ENCODE assay signal across 7 cellular contexts in genomic region chr4:88158360-88159136, GRCh38. TPM values are rescaled to one million over a fixed set of nuclear protein-coding genes. Genes with fewer than 3 reads are reported as not detected.
DNase-seq lines count a peak whose midpoint lies in the region; ATAC-seq and TF ChIP-seq lines count a peak whose summit lies in the region.

TSS of gene ABCG2 (minus strand) at chr4:88158639. CDS start at chr4:88139995, 18,644 bp downstream.

- H3F3A ChIP-seq in PC-9 (ENCODE audit: insufficient read depth, low read depth), result peaks cover 8% of the 10 kb centered on the region

- CTCF ChIA-PET in PC-9 (lab: Charles Lee), result no interaction called here

- DNase-seq in GM13976 (ENCODE audit: low spot score), result peak; percentile 60
- DNase-seq in PC-9, result peak; percentile 46 to 69
- DNase-seq in heart left ventricle, result peak in 4 of 5 donors; percentile 11 to 35 (median 27)
- peak; percentile 24 for DNase-seq in progenitor cell of endocrine pancreas (ENCODE audit: low spot score, unreplicated experiment)
- no peak for DNase-seq in SW 1271 (lab: John Stamatoyannopoulos, UW)

- TF ChIP-seq POLR2A in heart left ventricle (IDR thresholded peaks at IDR 0.05), result no peak

- H3K27me3 ChIP-seq in PC-9 (ENCODE audit: insufficient read depth, low read depth) (no peaks in the 10 kb centered on the region), heart left ventricle (peaks cover 0 to 14% (median 0%) of the 10 kb centered on the region in 9 donors)

- H3K4me1 ChIP-seq in PC-9 (replicated peaks; ENCODE audit: insufficient read depth), result peaks cover 30% of the 10 kb centered on the region
- H3K4me1 ChIP-seq in heart left ventricle, result peaks cover 0 to 14% (median 0%) of the 10 kb centered on the region in 12 donors

- WGBS in heart left ventricle, 4 donors, result 2 to 5% (median 3%) methylated on average over 40 to 71 of the region's 71 CpGs

- peaks cover 15% of the 10 kb centered on the region for H3K4me1 Mint-ChIP-seq in activated naive CD4-positive, alpha-beta T cell treated with anti-CD3 and anti-CD28 coated beads, Interleukin-2, amount 50 U/mL, for 24 hours
- peaks cover 19% of the 10 kb centered on the region for H3K4me1 Mint-ChIP-seq in progenitor cell of endocrine pancreas (ENCODE audit: low read depth)

- BruUV-seq in PC-9 (replicated peaks; lab: Mats Ljungman, UMichigan), result no TSS peak

- H3K9me2 ChIP-seq in PC-9 (ENCODE audit: insufficient read depth), result no peaks in the 10 kb centered on the region

- H3K79me2 ChIP-seq in PC-9 (ENCODE audit: low read depth), result no peaks in the 10 kb centered on the region

- POLR2A ChIA-PET in PC-9 (lab: Charles Lee; ENCODE audit: unreplicated experiment), result no interaction called here

- ATAC-seq in HG02571 (IDR thresholded peaks at IDR 0.05; ENCODE audit: unreplicated experiment) (peak; percentile 58), heart left ventricle (peak in 3 of 4 donors; percentile 50 to 84 (median 72))

- H3K9me3 ChIP-seq in PC-9 (ENCODE audit: insufficient read depth, low read depth) (no peaks in the 10 kb centered on the region), heart left ventricle (no peaks in the 10 kb centered on the region)

- intact Hi-C loops in PC-9 (cut with micrococcal nuclease; ENCODE audit: unreplicated experiment), result loop anchor here (5.0 kb wide), 1 partner anchor 51 kb away; no protein-coding TSS in a partner anchor
- intact Hi-C loops in heart left ventricle (cut with DNase I), result no loop called here

- H3K27ac ChIP-seq in PC-9 (peak within 1 kb of the TSS; percentile 63), heart left ventricle (peak within 1 kb of the TSS in 1 of 12 donors; percentile 25)

- peak within 1 kb of the TSS; percentile 82 for H2AFZ ChIP-seq in PC-9

- peaks cover 17% of the 10 kb centered on the region for H3K27me3 Mint-ChIP-seq in activated naive CD4-positive, alpha-beta T cell treated with anti-CD3 and anti-CD28 coated beads, Interleukin-2, amount 50 U/mL, for 24 hours
- H3K27me3 Mint-ChIP-seq in progenitor cell of endocrine pancreas, result peaks cover 21% of the 10 kb centered on the region

- H3K4me2 ChIP-seq in PC-9, result peak within 1 kb of the TSS; percentile 69

- no peak within 1 kb of the TSS for H3K27ac Mint-ChIP-seq in activated naive CD4-positive, alpha-beta T cell treated with anti-CD3 and anti-CD28 coated beads, Interleukin-2, amount 50 U/mL, for 24 hours
- no peak within 1 kb of the TSS for H3K27ac Mint-ChIP-seq in progenitor cell of endocrine pancreas

- no peaks in the 10 kb centered on the region for H3K9me3 Mint-ChIP-seq in activated naive CD4-positive, alpha-beta T cell treated with anti-CD3 and anti-CD28 coated beads, Interleukin-2, amount 50 U/mL, for 24 hours
- no peaks in the 10 kb centered on the region for H3K9me3 Mint-ChIP-seq in progenitor cell of endocrine pancreas (ENCODE audit: low read depth)

- in situ Hi-C loops in GM13976 (cut with MboI; ENCODE audit: low sequenced_read_pairs, unreplicated experiment), result no loop called here

- peak within 1 kb of the TSS; percentile 69 for H3K4me3 ChIP-seq in PC-9
- peak within 1 kb of the TSS; percentile 47 to 74 (median 62) for H3K4me3 ChIP-seq in heart left ventricle

- H3K36me3 ChIP-seq in PC-9 (ENCODE audit: low read depth) (no peaks in the 10 kb centered on the region), heart left ventricle (no peaks in the 10 kb centered on the region)

- peak within 1 kb of the TSS; percentile 68 for H3K4me3 Mint-ChIP-seq in activated naive CD4-positive, alpha-beta T cell treated with anti-CD3 and anti-CD28 coated beads, Interleukin-2, amount 50 U/mL, for 24 hours
- H3K4me3 Mint-ChIP-seq in progenitor cell of endocrine pancreas (ENCODE audit: low read depth), result peak within 1 kb of the TSS; percentile 78

- H3K36me3 Mint-ChIP-seq in activated naive CD4-positive, alpha-beta T cell treated with anti-CD3 and anti-CD28 coated beads, Interleukin-2, amount 50 U/mL, for 24 hours, result no peaks in the 10 kb centered on the region
- H3K36me3 Mint-ChIP-seq in progenitor cell of endocrine pancreas (ENCODE audit: insufficient read depth), result no peaks in the 10 kb centered on the region

- no peaks in the 10 kb centered on the region for H4K20me1 ChIP-seq in PC-9 (ENCODE audit: insufficient read depth)

- no peak for TF ChIP-seq CTCF in GM13976 (IDR thresholded peaks at IDR 0.05; ENCODE audit: borderline replicate concordance, control extremely low read depth, extremely low read depth, insufficient read depth, missing control alignments)
- no peak for TF ChIP-seq CTCF in PC-9 (conservative IDR thresholded peaks at IDR 0.05)
- TF ChIP-seq CTCF in heart left ventricle (IDR thresholded peaks at IDR 0.05), result no peak
- no peak for TF ChIP-seq CTCF in progenitor cell of endocrine pancreas (IDR thresholded peaks at IDR 0.05; ENCODE audit: unreplicated experiment)

RNA-seq across cellular contexts. Expression of gene ABCG2, which starts in this region (rescaled TPM):
- total RNA-seq in PC-9 (2021) (13.3 and 24.6 TPM in 2 replicates), heart left ventricle (1 to 10 TPM in 8 of 9 donors, under 1 TPM in 1; 0.68 to 8.0 (median 3.7) TPM), progenitor cell of endocrine pancreas (2.3 and 2.6 TPM in 2 replicates)
- under 1 TPM; 0.27 to 0.33 TPM for polyA plus RNA-seq in heart left ventricle

Comparison
In these comparisons a context has a peak if more than half of its experiments do, and no peak if none do; other contexts are left out.
1. DNase-seq: peak in GM13976 (single experiment), PC-9 (2 of 2), heart left ventricle (4 of 5) and progenitor cell of endocrine pancreas (single experiment); none in SW 1271 (0 of 2).